13 cellular contexts compared by ENCODE assay signal in genomic region chr5:37552770-37553719, GRCh38.
DNase-seq lines count a peak whose midpoint lies in the region; ATAC-seq and TF ChIP-seq lines count a peak whose summit lies in the region.
"Had no signal": no experiment of that assay in that cellular context is flagged by ENCODE, and none has a peak within 500 bp of the region (broad histone marks: within the 10 kb centered on the region; RNA-seq: fewer than 3 reads in every experiment).

No MANE protein-coding gene starts in this region.

- DNase-seq in AG10803 (ENCODE audit: low read depth) (peak; percentile 44), amniotic stem cell (lab: John Stamatoyannopoulos, UW) (peak; percentile 57), left lung (no peak), Ammon's horn (ENCODE audit: low spot score) (no peak), NCI-H1694 treated with DMSO at 0.1 percent for 48 hours (lab: John Stamatoyannopoulos, UW) (no peak)
- DNase-seq: activated T-cell treated with anti-CD3 and anti-CD28 coated beads, Interleukin-2, amount 50 U/mL, for 1 hour; CD8-positive, alpha-beta memory T cell; retina; T-cell had no signal

- no peak overlapping the region for H3K4me3 ChIP-seq in AG10803 (ENCODE audit: low read length)
- no peak overlapping the region for H3K4me3 ChIP-seq in HUES6 (ENCODE audit: low read depth, low read length)
- no peak overlapping the region for H3K4me3 ChIP-seq in left lung
- H3K4me3 ChIP-seq: coronary artery had no signal

- TF ChIP-seq CTCF in AG10803 (conservative IDR thresholded peaks at IDR 0.05; ENCODE audit: low read length) (no peak), left lung (IDR thresholded peaks at IDR 0.05) (no peak)

- ATAC-seq in left lung (peak; percentile 66), HG02970 (IDR thresholded peaks at IDR 0.05; ENCODE audit: low FRiP score, unreplicated experiment) (no peak), HG02981 (IDR thresholded peaks at IDR 0.05; ENCODE audit: unreplicated experiment) (no peak)
- ATAC-seq: T-cell had no signal

- intact Hi-C loops in left lung (cut with DNase I), result no loop called here

- H3K36me3 ChIP-seq in HUES6 (ENCODE audit: control insufficient read depth, insufficient read depth, low read length) (no peaks in the 10 kb centered on the region), left lung (no peaks in the 10 kb centered on the region)

- H3K9me3 ChIP-seq in HUES6 (ENCODE audit: control insufficient read depth, insufficient read depth, low read depth, low read length) (no peaks in the 10 kb centered on the region), left lung (no peaks in the 10 kb centered on the region)

- peak overlapping the region; percentile 39; the same call in 1 of the 2 replicates for H3K27ac ChIP-seq in HUES6 (ENCODE audit: low read depth, low read length)
- H3K27ac ChIP-seq in left lung, result no peak overlapping the region
- H3K27ac ChIP-seq: coronary artery had no signal

- H3K4me1 ChIP-seq in HUES6 (ENCODE audit: control insufficient read depth, insufficient read depth, low read length), result peaks cover 10% of the 10 kb centered on the region; the same call in 1 of the 2 replicates
- H3K4me1 ChIP-seq in left lung, result peaks cover 11% of the 10 kb centered on the region in 2 donors

- no peak overlapping the region for H3K9ac ChIP-seq in HUES6 (ENCODE audit: low read length)

- no peaks in the 10 kb centered on the region for H3K27me3 ChIP-seq in HUES6 (ENCODE audit: control insufficient read depth, insufficient read depth, low read length)
- no peaks in the 10 kb centered on the region for H3K27me3 ChIP-seq in left lung

Comparison
In these comparisons a context has a peak if more than half of its experiments do, and no peak if none do; other contexts are left out.
1. DNase-seq: peak in AG10803 (single experiment) and amniotic stem cell (single experiment); none in left lung (0 of 2), Ammon's horn (single experiment) and NCI-H1694 treated with DMSO at 0.1 percent for 48 hours (single experiment).